26 cellular contexts compared by ENCODE assay signal in the genomic region with DNA sequence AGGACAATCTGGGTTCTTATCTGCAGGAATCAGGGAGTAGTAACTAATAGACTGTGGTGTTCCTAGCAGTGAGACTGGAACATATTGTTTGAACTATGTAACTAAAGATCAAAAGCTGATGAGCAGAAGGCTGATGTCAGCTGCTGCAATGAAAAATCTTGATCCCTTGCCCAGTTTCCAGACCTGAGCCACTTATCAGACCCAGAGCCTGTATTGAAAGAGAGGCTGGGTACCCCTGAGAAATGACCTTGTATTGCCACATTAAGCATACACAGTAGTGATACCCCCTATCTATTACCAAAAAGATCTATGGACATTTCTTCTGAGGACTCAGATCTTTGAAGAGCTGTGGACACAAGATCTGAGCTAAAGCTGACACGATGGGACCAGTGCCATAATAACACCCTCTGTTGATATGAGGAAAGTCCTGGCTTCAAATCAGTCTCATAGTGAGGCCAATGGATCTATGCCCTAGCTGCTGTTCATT.
DNase-seq lines count a peak whose midpoint lies in the region; ATAC-seq and TF ChIP-seq lines count a peak whose summit lies in the region.
"Had no signal": no experiment of that assay in that cellular context is flagged by ENCODE, and none has a peak within 500 bp of the region (broad histone marks: within the 10 kb centered on the region; RNA-seq: fewer than 3 reads in every experiment).

No MANE protein-coding gene starts in this region.

- TF ChIP-seq POLR2A in right lobe of liver (IDR thresholded peaks at IDR 0.05), result no peak
- no peak for TF ChIP-seq POLR2A in breast epithelium (IDR thresholded peaks at IDR 0.05)

- H3K27me3 ChIP-seq in right lobe of liver (no peaks in the 10 kb centered on the region), stomach smooth muscle (ENCODE audit: control insufficient read depth in 1 of 2, insufficient read depth in 2 of 2, low read length in 2 of 2) (no peaks in the 10 kb centered on the region), breast epithelium (no peaks in the 10 kb centered on the region)
- H3K27me3 ChIP-seq: cardiac muscle cell had no signal

- POLR2A ChIA-PET in activated CD4-positive, alpha-beta T cell treated with anti-CD3 and anti-CD28 coated beads for 36 hours (lab: Charles Lee), result no interaction called here

- H3K4me1 Mint-ChIP-seq in activated CD4-positive, alpha-beta T cell treated with anti-CD3 and anti-CD28 coated beads for 36 hours, result no peaks in the 10 kb centered on the region
- H3K4me1 Mint-ChIP-seq: activated CD4-positive, alpha-beta memory T cell treated with anti-CD3 and anti-CD28 coated beads, Interleukin-2, amount 10 ng/mL, durations not matched to agents 7 days and 5 days; CD4-positive, alpha-beta memory T cell; endodermal cell; immature natural killer cell; naive B cell had no signal

- no peak overlapping the region for H3K9ac ChIP-seq in stomach smooth muscle (ENCODE audit: low read length in 2 of 2)

- intact Hi-C loops in right lobe of liver (cut with DNase I) (no loop called here), breast epithelium (cut with DNase I; ENCODE audit: low total_unique reads) (no loop called here)
- intact Hi-C loops in activated CD4-positive, alpha-beta T cell treated with anti-CD3 and anti-CD28 coated beads for 36 hours (cut with DNase I, micrococcal nuclease), result no loop called here

- H3K9me3 Mint-ChIP-seq in activated CD4-positive, alpha-beta T cell treated with anti-CD3 and anti-CD28 coated beads for 36 hours (ENCODE audit: low read depth), result no peaks in the 10 kb centered on the region
- H3K9me3 Mint-ChIP-seq: activated CD4-positive, alpha-beta memory T cell treated with anti-CD3 and anti-CD28 coated beads, Interleukin-2, amount 10 ng/mL, durations not matched to agents 7 days and 5 days; activated naive CD4-positive, alpha-beta T cell treated with anti-CD3 and anti-CD28 coated beads, Interleukin-2, amount 50 U/mL, for 72 hours; CD4-positive, alpha-beta memory T cell; endodermal cell; immature natural killer cell had no signal

- 27% methylated on average over 1 of the region's 1 CpG for WGBS in right lobe of liver (ENCODE audit: insufficient coverage, low coverage, low lambda C conversion rate, missing lambda C conversion rate)

- peaks cover 11% of the 10 kb centered on the region for H3K27me3 Mint-ChIP-seq in activated CD4-positive, alpha-beta T cell treated with anti-CD3 and anti-CD28 coated beads for 36 hours

- TF ChIP-seq CTCF in right lobe of liver (IDR thresholded peaks at IDR 0.05) (no peak), breast epithelium (IDR thresholded peaks at IDR 0.05) (no peak)

- DNase-seq in DMS 273 (lab: John Stamatoyannopoulos, UW; ENCODE audit: unreplicated experiment), result peak; percentile 20
- no peak for DNase-seq in DMS 273 treated with DMSO at 0.1 percent for 48 hours (lab: John Stamatoyannopoulos, UW)
- DNase-seq in cerebellar cortex (ENCODE audit: low spot score), result peak; percentile 42
- DNase-seq in right lobe of liver, result peak in 1 of 3 donors; percentile 73
- no peak for DNase-seq in mesenteric fat pad (ENCODE audit: low spot score)
- no peak for DNase-seq in breast epithelium (ENCODE audit: low spot score in 2 of 2)
- DNase-seq in activated CD4-positive, alpha-beta T cell treated with anti-CD3 and anti-CD28 coated beads for 36 hours, result no peak
- DNase-seq: activated CD4-positive, alpha-beta memory T cell treated with anti-CD3 and anti-CD28 coated beads, Interleukin-2, amount 10 ng/mL, durations not matched to agents 7 days and 5 days; activated CD4-positive, CD25-positive, alpha-beta regulatory T cell; activated CD8-positive, alpha-beta memory T cell treated with anti-CD3 and anti-CD28 coated beads, Interleukin-2, amount 50 U/mL, for 48 hours; CD4-positive, alpha-beta memory T cell; endodermal cell; esophagus squamous epithelium; foreskin melanocyte; hypothalamus; immature natural killer cell; naive B cell; NCI-H2171; NCI-H69; nucleus accumbens; stimulated activated CD4-positive, alpha-beta T cell treated with anti-CD3 and anti-CD28 coated beads, Interleukin-2, amount 100 ng/mL, for 48 hours; T-helper 1 cell had no signal

- H3K27ac Mint-ChIP-seq in activated CD4-positive, alpha-beta T cell treated with anti-CD3 and anti-CD28 coated beads for 36 hours, result no peak overlapping the region
- H3K27ac Mint-ChIP-seq: activated CD4-positive, alpha-beta memory T cell treated with anti-CD3 and anti-CD28 coated beads, Interleukin-2, amount 10 ng/mL, durations not matched to agents 7 days and 5 days; activated naive CD4-positive, alpha-beta T cell treated with anti-CD3 and anti-CD28 coated beads, Interleukin-2, amount 50 U/mL, for 72 hours; CD4-positive, alpha-beta memory T cell; endodermal cell; immature natural killer cell; naive B cell had no signal

- H3K4me3 Mint-ChIP-seq in activated CD4-positive, alpha-beta T cell treated with anti-CD3 and anti-CD28 coated beads for 36 hours, result no peak overlapping the region
- H3K4me3 Mint-ChIP-seq: activated CD4-positive, alpha-beta memory T cell treated with anti-CD3 and anti-CD28 coated beads, Interleukin-2, amount 10 ng/mL, durations not matched to agents 7 days and 5 days; CD4-positive, alpha-beta memory T cell; endodermal cell; immature natural killer cell; naive B cell had no signal

- H3K9me3 ChIP-seq in right lobe of liver (no peaks in the 10 kb centered on the region), stomach smooth muscle (ENCODE audit: control insufficient read depth in 2 of 2, low read length in 2 of 2) (no peaks in the 10 kb centered on the region), breast epithelium (peaks cover 0 to 18% of the 10 kb centered on the region in 2 donors)
- H3K9me3 ChIP-seq: esophagus squamous epithelium had no signal

- H3K4me3 ChIP-seq in right lobe of liver (no peak overlapping the region), stomach smooth muscle (ENCODE audit: low read length in 2 of 2) (no peak overlapping the region), breast epithelium (no peak overlapping the region)
- H3K4me3 ChIP-seq: cardiac muscle cell, esophagus squamous epithelium had no signal

- no peaks in the 10 kb centered on the region for H3K36me3 Mint-ChIP-seq in activated CD4-positive, alpha-beta T cell treated with anti-CD3 and anti-CD28 coated beads for 36 hours (ENCODE audit: low read depth)
- H3K36me3 Mint-ChIP-seq: activated naive CD4-positive, alpha-beta T cell treated with anti-CD3 and anti-CD28 coated beads, Interleukin-2, amount 50 U/mL, for 72 hours; CD4-positive, alpha-beta memory T cell; immature natural killer cell; naive B cell had no signal

- H3K27ac ChIP-seq in right lobe of liver (peak overlapping the region in 2 of 3 donors; percentile 45 to 84), stomach smooth muscle (ENCODE audit: low read length) (peak overlapping the region; percentile 84), breast epithelium (no peak overlapping the region)
- H3K27ac ChIP-seq: 22Rv1, cardiac muscle cell had no signal

- CTCF ChIA-PET in activated CD4-positive, alpha-beta T cell treated with anti-CD3 and anti-CD28 coated beads for 36 hours (lab: Charles Lee), result interaction anchor here (0.8 kb wide), 1 partner anchor 38 kb away, joined by 3 read pairs; no protein-coding TSS in a partner anchor

- H3K36me3 ChIP-seq in right lobe of liver, result no peaks in the 10 kb centered on the region
- no peaks in the 10 kb centered on the region for H3K36me3 ChIP-seq in stomach smooth muscle (ENCODE audit: control insufficient read depth in 2 of 2, insufficient read depth in 2 of 2, low read length in 2 of 2)
- no peaks in the 10 kb centered on the region for H3K36me3 ChIP-seq in breast epithelium
- H3K36me3 ChIP-seq: cardiac muscle cell, esophagus squamous epithelium had no signal

- H3K4me1 ChIP-seq in right lobe of liver, result peaks cover 0 to 26% (median 3%) of the 10 kb centered on the region in 4 donors
- peaks cover 44% of the 10 kb centered on the region for H3K4me1 ChIP-seq in stomach smooth muscle (ENCODE audit: control insufficient read depth, insufficient read depth, low read length)
- H3K4me1 ChIP-seq in breast epithelium, result no peaks in the 10 kb centered on the region

- peak; percentile 63 to 72 (median 66) for ATAC-seq in right lobe of liver
- ATAC-seq in activated CD4-positive, alpha-beta T cell treated with anti-CD3 and anti-CD28 coated beads for 36 hours, result no peak
- ATAC-seq: activated naive CD4-positive, alpha-beta T cell treated with anti-CD3 and anti-CD28 coated beads, Interleukin-2, amount 50 U/mL, for 72 hours had no signal

Comparison
In these comparisons a context has a peak if more than half of its experiments do, and no peak if none do; other contexts are left out.
1. DNase-seq: peak in DMS 273 (single experiment) and cerebellar cortex (single experiment); none in DMS 273 treated with DMSO at 0.1 percent for 48 hours (single experiment), mesenteric fat pad (single experiment), breast epithelium (0 of 2) and activated CD4-positive, alpha-beta T cell treated with anti-CD3 and anti-CD28 coated beads for 36 hours (single experiment).
2. H3K27ac ChIP-seq: peak in right lobe of liver (2 of 3) and stomach smooth muscle (single experiment); none in breast epithelium (0 of 2).